Comparison of ENCODE assay signal across 10 cellular contexts in genomic region chr10:70584941-70585544, GRCh38. TPM values are rescaled to one million over a fixed set of nuclear protein-coding genes. Genes with fewer than 3 reads are reported as not detected.
DNase-seq lines count a peak whose midpoint lies in the region; ATAC-seq lines count a peak whose summit lies in the region.
"Had no signal": no experiment of that assay in that cellular context is flagged by ENCODE, and none has a peak within 500 bp of the region (broad histone marks: within the 10 kb centered on the region; RNA-seq: fewer than 3 reads in every experiment).

No MANE protein-coding gene starts in this region.

- H3K4me1 Mint-ChIP-seq in activated CD8-positive, alpha-beta T cell treated with anti-CD3 and anti-CD28 coated beads, Interleukin-2, amount 10 ng/mL, durations not matched to agents 7 days and 5 days (ENCODE audit: low read depth): peaks cover 25% of the 10 kb centered on the region
- H3K4me1 Mint-ChIP-seq in activated CD4-positive, alpha-beta memory T cell treated with anti-CD3 and anti-CD28 coated beads for 36 hours (ENCODE audit: low read depth): peaks cover 18% of the 10 kb centered on the region

- peak overlapping the region; percentile 37 for H3K27ac Mint-ChIP-seq in activated CD8-positive, alpha-beta T cell treated with anti-CD3 and anti-CD28 coated beads, Interleukin-2, amount 10 ng/mL, durations not matched to agents 7 days and 5 days
- no peak overlapping the region for H3K27ac Mint-ChIP-seq in activated CD4-positive, alpha-beta memory T cell treated with anti-CD3 and anti-CD28 coated beads for 36 hours
- H3K27ac Mint-ChIP-seq: stimulated activated memory B cell treated with anti-CD40 and anti-IgM and Interleukin-4, amounts not matched to agents 10 μg/mL and 1 μg/mL and 100 μg/mL, for 72 hours had no signal

- DNase-seq in DMS79 treated with DMSO at 0.1 percent for 48 hours (lab: John Stamatoyannopoulos, UW): peak; percentile 81
- peak; percentile 83 for DNase-seq in NCI-H2029 (lab: John Stamatoyannopoulos, UW)
- DNase-seq in activated CD8-positive, alpha-beta T cell treated with anti-CD3 and anti-CD28 coated beads, Interleukin-2, amount 10 ng/mL, durations not matched to agents 7 days and 5 days: no peak
- DNase-seq in myocyte (ENCODE audit: low read depth): peak; percentile 32
- no peak for DNase-seq in posterior vena cava (ENCODE audit: low spot score)
- DNase-seq in activated CD4-positive, alpha-beta memory T cell treated with anti-CD3 and anti-CD28 coated beads for 36 hours: no peak
- no peak for DNase-seq in ureter (ENCODE audit: low spot score)
- DNase-seq: SIG-M5 had no signal

- CTCF ChIA-PET in activated CD8-positive, alpha-beta T cell treated with anti-CD3 and anti-CD28 coated beads, Interleukin-2, amount 10 ng/mL, durations not matched to agents 7 days and 5 days (lab: Charles Lee): interaction anchor here (1.0 to 4.4 kb wide), 3 partner anchors 20 to 174 kb away, joined by 3 to 20 read pairs (median 5); no protein-coding TSS in a partner anchor
- CTCF ChIA-PET in activated CD4-positive, alpha-beta memory T cell treated with anti-CD3 and anti-CD28 coated beads for 36 hours (lab: Charles Lee): interaction anchor here (0.7 to 1.3 kb wide), 2 partner anchors 29 to 36 kb away, joined by 3 read pairs; no protein-coding TSS in a partner anchor

- H3K36me3 Mint-ChIP-seq in activated CD8-positive, alpha-beta T cell treated with anti-CD3 and anti-CD28 coated beads, Interleukin-2, amount 10 ng/mL, durations not matched to agents 7 days and 5 days (ENCODE audit: low read depth): peaks cover 2% of the 10 kb centered on the region
- H3K36me3 Mint-ChIP-seq in activated CD4-positive, alpha-beta memory T cell treated with anti-CD3 and anti-CD28 coated beads for 36 hours: no peaks in the 10 kb centered on the region
- H3K36me3 Mint-ChIP-seq: stimulated activated memory B cell treated with anti-CD40 and anti-IgM and Interleukin-4, amounts not matched to agents 10 μg/mL and 1 μg/mL and 100 μg/mL, for 72 hours had no signal

- intact Hi-C loops in posterior vena cava (cut with DNase I): no loop called here
- intact Hi-C loops in activated CD4-positive, alpha-beta memory T cell treated with anti-CD3 and anti-CD28 coated beads for 36 hours (cut with micrococcal nuclease): no loop called here

- H3K27me3 Mint-ChIP-seq in activated CD8-positive, alpha-beta T cell treated with anti-CD3 and anti-CD28 coated beads, Interleukin-2, amount 10 ng/mL, durations not matched to agents 7 days and 5 days (ENCODE audit: low read depth): peaks cover 7% of the 10 kb centered on the region
- H3K27me3 Mint-ChIP-seq in activated CD4-positive, alpha-beta memory T cell treated with anti-CD3 and anti-CD28 coated beads for 36 hours: peaks cover 13% of the 10 kb centered on the region

- POLR2A ChIA-PET in activated CD8-positive, alpha-beta T cell treated with anti-CD3 and anti-CD28 coated beads, Interleukin-2, amount 10 ng/mL, durations not matched to agents 7 days and 5 days (lab: Charles Lee): interaction anchor here (0.7 kb wide), 1 partner anchor 17 kb away, joined by 3 read pairs; the partner anchor contains the start of gene PRF1
- POLR2A ChIA-PET in activated CD4-positive, alpha-beta memory T cell treated with anti-CD3 and anti-CD28 coated beads for 36 hours (lab: Charles Lee): interaction anchor here (0.9 kb wide), 1 partner anchor 18 kb away, joined by 3 read pairs; no protein-coding TSS in a partner anchor

- no peak overlapping the region for H3K4me3 Mint-ChIP-seq in activated CD8-positive, alpha-beta T cell treated with anti-CD3 and anti-CD28 coated beads, Interleukin-2, amount 10 ng/mL, durations not matched to agents 7 days and 5 days
- H3K4me3 Mint-ChIP-seq in activated CD4-positive, alpha-beta memory T cell treated with anti-CD3 and anti-CD28 coated beads for 36 hours: no peak overlapping the region
- H3K4me3 Mint-ChIP-seq: stimulated activated memory B cell treated with anti-CD40 and anti-IgM and Interleukin-4, amounts not matched to agents 10 μg/mL and 1 μg/mL and 100 μg/mL, for 72 hours had no signal

- H3K9me3 Mint-ChIP-seq in activated CD8-positive, alpha-beta T cell treated with anti-CD3 and anti-CD28 coated beads, Interleukin-2, amount 10 ng/mL, durations not matched to agents 7 days and 5 days (ENCODE audit: insufficient read depth): peaks cover 5% of the 10 kb centered on the region
- no peaks in the 10 kb centered on the region for H3K9me3 Mint-ChIP-seq in activated CD4-positive, alpha-beta memory T cell treated with anti-CD3 and anti-CD28 coated beads for 36 hours

- peak; percentile 49 for ATAC-seq in activated CD8-positive, alpha-beta T cell treated with anti-CD3 and anti-CD28 coated beads, Interleukin-2, amount 10 ng/mL, durations not matched to agents 7 days and 5 days
- ATAC-seq in GM21723 (IDR thresholded peaks at IDR 0.05; ENCODE audit: unreplicated experiment): no peak
- ATAC-seq: stimulated activated memory B cell treated with anti-CD40 and anti-IgM and Interleukin-4, amounts not matched to agents 10 μg/mL and 1 μg/mL and 100 μg/mL, for 72 hours had no signal

RNA-seq across cellular contexts. Expression of gene PRF1, which starts 17.5 kb away (rescaled TPM):
- 100 to 1,000 TPM; 265 to 272 TPM for total RNA-seq in activated CD8-positive, alpha-beta T cell treated with anti-CD3 and anti-CD28 coated beads, Interleukin-2, amount 10 ng/mL, durations not matched to agents 7 days and 5 days
- total RNA-seq in myocyte (not detected in 2 replicates), posterior vena cava (1 to 10 TPM; 4.6 to 5.2 TPM), ureter (4.1 TPM)
- polyA plus RNA-seq in myocyte (2012): not detected
- total RNA-seq in activated CD4-positive, alpha-beta memory T cell treated with anti-CD3 and anti-CD28 coated beads for 36 hours: 10 to 100 TPM; 32.4 to 32.6 TPM

Comparison
In these comparisons a context has a peak if more than half of its experiments do, and no peak if none do; other contexts are left out.
1. DNase-seq: peak in DMS79 treated with DMSO at 0.1 percent for 48 hours (single experiment), NCI-H2029 (single experiment) and myocyte (single experiment); none in activated CD8-positive, alpha-beta T cell treated with anti-CD3 and anti-CD28 coated beads, Interleukin-2, amount 10 ng/mL, durations not matched to agents 7 days and 5 days (single experiment), posterior vena cava (single experiment), activated CD4-positive, alpha-beta memory T cell treated with anti-CD3 and anti-CD28 coated beads for 36 hours (single experiment) and ureter (single experiment).
2. RNA of gene PRF1, which starts 17.5 kb away (total RNA-seq): 265 to 272 TPM in activated CD8-positive, alpha-beta T cell treated with anti-CD3 and anti-CD28 coated beads, Interleukin-2, amount 10 ng/mL, durations not matched to agents 7 days and 5 days; 32.4 to 32.6 TPM in activated CD4-positive, alpha-beta memory T cell treated with anti-CD3 and anti-CD28 coated beads for 36 hours, 4.6 to 5.2 TPM in posterior vena cava, 4.1 TPM in ureter (single experiment) and not detected in myocyte; every median in the first group is over 4 times any median in the second.